ENCODE assay signal across 12 cellular contexts in genomic region chr1:25700626-25701025, GRCh38.
DNase-seq lines count a peak whose midpoint lies in the region; ATAC-seq and TF ChIP-seq lines count a peak whose summit lies in the region.
"Had no signal": no experiment of that assay in that cellular context is flagged by ENCODE, and none has a peak within 500 bp of the region (broad histone marks: within the 10 kb centered on the region; RNA-seq: fewer than 3 reads in every experiment).

No MANE protein-coding gene starts in this region.

- DNase-seq in BJ (ENCODE audit: low read depth) (no peak), SK-N-MC (ENCODE audit: low read depth, low spot score) (no peak), fibroblast of pulmonary artery (ENCODE audit: low read depth) (no peak), osteocyte (ENCODE audit: extremely low spot score, unreplicated experiment) (no peak)
- no peak for DNase-seq in stimulated activated CD4-positive, alpha-beta T cell treated with anti-CD3 and anti-CD28 coated beads, Interleukin-2, amount 100 ng/mL, for 24 hours
- no peak for DNase-seq in stimulated activated naive CD8-positive, alpha-beta T cell treated with anti-CD3 and anti-CD28 coated beads, Interleukin-15, amount 100 ng/mL, for 72 hours
- DNase-seq: amniotic stem cell; CD8-positive, alpha-beta T cell; NCI-H146 had no signal

- H3K4me3 Mint-ChIP-seq in osteocyte (ENCODE audit: unreplicated experiment): no peak overlapping the region
- no peak overlapping the region for H3K4me3 Mint-ChIP-seq in stimulated activated naive CD8-positive, alpha-beta T cell treated with anti-CD3 and anti-CD28 coated beads, Interleukin-15, amount 100 ng/mL, for 72 hours
- H3K4me3 Mint-ChIP-seq: CD8-positive, alpha-beta T cell had no signal

- H3K27ac Mint-ChIP-seq in osteocyte (ENCODE audit: unreplicated experiment): peak overlapping the region; percentile 69
- no peak overlapping the region for H3K27ac Mint-ChIP-seq in stimulated activated naive CD8-positive, alpha-beta T cell treated with anti-CD3 and anti-CD28 coated beads, Interleukin-15, amount 100 ng/mL, for 72 hours
- H3K27ac Mint-ChIP-seq: CD8-positive, alpha-beta T cell had no signal

- CTCF ChIA-PET in BJ (lab: Yijun Ruan, JAX): interaction anchor here (0.8 kb wide), 1 partner anchor 163 kb away, joined by 3 read pairs; no protein-coding TSS in a partner anchor

- POLR2A ChIA-PET in BJ (lab: Charles Lee): no interaction called here

- no peaks in the 10 kb centered on the region for H3K27me3 ChIP-seq in BJ (ENCODE audit: control insufficient read depth, insufficient read depth, low read length)

- H3K27ac ChIP-seq in SK-N-MC: peak overlapping the region; percentile 15; the same call in 1 of the 2 replicates
- H3K27ac ChIP-seq: RWPE1 had no signal

- H3K4me3 ChIP-seq in BJ (ENCODE audit: low read depth, low read length) (no peak overlapping the region), SK-N-MC (no peak overlapping the region), fibroblast of pulmonary artery (replicated peaks; ENCODE audit: low read depth, low read length) (no peak overlapping the region)

- peaks cover 9% of the 10 kb centered on the region for H3K36me3 Mint-ChIP-seq in osteocyte (ENCODE audit: unreplicated experiment)

- H3K9me3 Mint-ChIP-seq in osteocyte (ENCODE audit: unreplicated experiment): no peaks in the 10 kb centered on the region
- no peaks in the 10 kb centered on the region for H3K9me3 Mint-ChIP-seq in stimulated activated naive CD8-positive, alpha-beta T cell treated with anti-CD3 and anti-CD28 coated beads, Interleukin-15, amount 100 ng/mL, for 72 hours
- H3K9me3 Mint-ChIP-seq: CD8-positive, alpha-beta T cell had no signal

- H3K36me3 ChIP-seq in BJ (ENCODE audit: control insufficient read depth, insufficient read depth, low read length) (no peaks in the 10 kb centered on the region), SK-N-MC (ENCODE audit: insufficient read depth, low read length) (no peaks in the 10 kb centered on the region)

- ATAC-seq in stimulated activated naive CD8-positive, alpha-beta T cell treated with anti-CD3 and anti-CD28 coated beads, Interleukin-15, amount 100 ng/mL, for 72 hours: no peak
- ATAC-seq in GM21367 (IDR thresholded peaks at IDR 0.05; ENCODE audit: unreplicated experiment) (no peak), HG02571 (IDR thresholded peaks at IDR 0.05; ENCODE audit: unreplicated experiment) (no peak)
- ATAC-seq: CD8-positive, alpha-beta T cell had no signal

- peaks cover 66% of the 10 kb centered on the region for H3K4me1 Mint-ChIP-seq in osteocyte (ENCODE audit: unreplicated experiment)
- H3K4me1 Mint-ChIP-seq in stimulated activated naive CD8-positive, alpha-beta T cell treated with anti-CD3 and anti-CD28 coated beads, Interleukin-15, amount 100 ng/mL, for 72 hours: peaks cover 63% of the 10 kb centered on the region

- no peaks in the 10 kb centered on the region for H3K27me3 Mint-ChIP-seq in osteocyte (ENCODE audit: unreplicated experiment)
- no peaks in the 10 kb centered on the region for H3K27me3 Mint-ChIP-seq in stimulated activated naive CD8-positive, alpha-beta T cell treated with anti-CD3 and anti-CD28 coated beads, Interleukin-15, amount 100 ng/mL, for 72 hours

- TF ChIP-seq CTCF in BJ (IDR thresholded peaks at IDR 0.05; ENCODE audit: insufficient read depth, low read depth, low read length) (0 out of 2 replicates have a peak, but pooled peaks have one; percentile 6), fibroblast of pulmonary artery (IDR thresholded peaks at IDR 0.05; ENCODE audit: low read length, missing control alignments) (peak; percentile 12), osteocyte (IDR thresholded peaks at IDR 0.05) (no peak)

- no peak overlapping the region for H3K9ac ChIP-seq in SK-N-MC (ENCODE audit: insufficient read length)

- no peaks in the 10 kb centered on the region for H3K9me3 ChIP-seq in SK-N-MC (ENCODE audit: low read depth, low read length)
